8 cellular contexts compared by ENCODE assay signal in the genomic region with DNA sequence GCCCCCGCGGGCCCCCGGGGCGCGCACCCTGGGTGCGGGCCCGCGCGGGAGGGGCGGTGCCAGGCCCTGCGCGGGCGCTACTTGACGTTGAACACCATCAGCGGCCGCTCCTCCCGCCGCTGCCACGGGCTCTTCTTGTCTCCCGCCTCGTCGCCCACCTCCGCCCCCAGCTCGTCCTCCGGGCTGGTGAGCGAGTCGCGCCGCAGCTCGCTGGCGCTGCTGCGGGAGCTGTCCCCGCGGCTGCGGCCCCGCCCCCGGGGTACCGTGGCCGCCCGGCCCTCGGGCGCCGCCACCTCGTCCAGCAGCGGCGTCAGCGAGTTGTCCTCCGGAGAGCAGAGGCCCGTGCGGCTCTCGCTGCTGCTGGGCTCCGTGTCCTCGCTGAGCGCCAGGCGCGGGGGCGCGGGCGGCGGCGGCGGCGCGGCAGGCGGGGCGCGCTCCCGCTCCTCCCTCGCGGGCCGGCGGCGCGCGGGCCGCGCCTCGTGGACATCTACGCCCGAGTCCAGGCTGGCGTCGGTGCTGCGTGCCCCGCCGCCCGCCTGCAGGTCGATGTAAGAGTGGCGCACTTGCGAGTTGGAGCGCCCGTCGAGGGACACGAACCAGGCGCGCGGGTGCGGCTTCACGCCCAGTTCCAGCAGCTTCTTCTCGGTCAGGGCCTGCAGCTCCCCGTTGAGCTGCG. TPM values are rescaled to one million over a fixed set of nuclear protein-coding genes. Genes with fewer than 3 reads are reported as not detected.
DNase-seq lines count a peak whose midpoint lies in the region; ATAC-seq, FAIRE-seq and TF ChIP-seq lines count a peak whose summit lies in the region.

No MANE protein-coding gene starts in this region.

- CTCF ChIA-PET in A549 (lab: Yijun Ruan, JAX) = interaction anchor here (0.5 to 17.9 kb wide), 17 partner anchors 9 to 864 kb away, joined by 3 to 327 read pairs (median 3); a partner anchor contains a TSS

- no peak for TF ChIP-seq RAD21 in A549 (conservative IDR thresholded peaks at IDR 0.05 in 1 of 2, IDR thresholded peaks at IDR 0.05 in 1 of 2)

- H3K4me1 ChIP-seq in A549 (no peaks in the 10 kb centered on the region), GM23248 (ENCODE audit: insufficient read depth) (no peaks in the 10 kb centered on the region)

- no peak for TF ChIP-seq POLR2A in A549 (IDR thresholded peaks at IDR 0.05; ENCODE audit: low read length)

- H4K20me1 ChIP-seq in GM23248 (ENCODE audit: insufficient read depth) = no peaks in the 10 kb centered on the region

- no peaks in the 10 kb centered on the region for H3K9me2 ChIP-seq in GM23248 (ENCODE audit: insufficient read depth)

- peak overlapping the region; percentile 90 for H3K4me2 ChIP-seq in A549
- H3K4me2 ChIP-seq in GM23248 (ENCODE audit: unreplicated experiment) = peak overlapping the region; percentile 69

- H3F3A ChIP-seq in GM23248 (ENCODE audit: insufficient read depth) = no peaks in the 10 kb centered on the region

- H3K27me3 ChIP-seq in GM23248 (replicated peaks; ENCODE audit: insufficient read depth) = no peaks in the 10 kb centered on the region

- H3K36me3 ChIP-seq in GM23248 (ENCODE audit: low read depth) = no peaks in the 10 kb centered on the region

- no peak for FAIRE-seq in A549 (lab: Jason Lieb, UNC)

- 19% methylated on average over 46 of the region's 101 CpGs for WGBS in A549 (ENCODE audit: missing lambda C conversion rate)
- WGBS in GM23248 (ENCODE audit: low coverage in 1 of 2, low lambda C conversion rate in 2 of 2, missing lambda C conversion rate in 2 of 2), 2 experiments = 2 to 3% methylated on average over 58 to 60 of the region's 101 CpGs

- no peak for TF ChIP-seq CTCF in A549 (IDR thresholded peaks at IDR 0.05)

- H3K9ac ChIP-seq in GM23248 = peak overlapping the region; percentile 41; the same call in 1 of the 2 replicates

- in situ Hi-C loops in GM23248 (cut with MboI) = no loop called here

- no peak for TF ChIP-seq EP300 in A549 (IDR thresholded peaks at IDR 0.05)

- peak overlapping the region; percentile 34 to 75; a peak in 4 of 6 replicates for H3K27ac ChIP-seq in A549
- H3K27ac ChIP-seq in GM23248 = no peak overlapping the region
- H3K27ac ChIP-seq in angular gyrus (ENCODE audit: low read depth, low read length) = peak overlapping the region; percentile 10

- H2AFZ ChIP-seq in GM23248 = peak overlapping the region; percentile 54; the same call in 1 of the 2 replicates

- no peaks in the 10 kb centered on the region for H3K79me2 ChIP-seq in GM23248 (ENCODE audit: insufficient read depth)

- peak overlapping the region; percentile 42 for H3K4me3 ChIP-seq in A549
- peak overlapping the region; percentile 66 for H3K4me3 ChIP-seq in GM23248

- ATAC-seq in A549 = no peak
- ATAC-seq in left lobe of liver = peak; percentile 58
- no peak for ATAC-seq in GM21619 (IDR thresholded peaks at IDR 0.05; ENCODE audit: unreplicated experiment)
- ATAC-seq in HG02798 (IDR thresholded peaks at IDR 0.05; ENCODE audit: poor library complexity, unreplicated experiment) = no peak
- no peak for ATAC-seq in GM18909 (IDR thresholded peaks at IDR 0.05; ENCODE audit: poor library complexity, unreplicated experiment)

- no peaks in the 10 kb centered on the region for H3K9me3 ChIP-seq in A549
- H3K9me3 ChIP-seq in GM23248 (ENCODE audit: low read depth) = no peaks in the 10 kb centered on the region

- POLR2A ChIA-PET in A549 (lab: Yijun Ruan, JAX) = interaction anchor here (2.3 kb wide), 1 partner anchor 8 kb away, joined by 7 read pairs; a partner anchor contains a TSS

- DNase-seq in A549 (ENCODE audit: low read depth in 1 of 2, low spot score in 1 of 2) = no peak
- peak; percentile 75 for DNase-seq in GM23248
- DNase-seq in left lobe of liver (ENCODE audit: low spot score) = no peak
- DNase-seq in activated gamma-delta T cell (lab: John Stamatoyannopoulos, UW) = no peak

TF ChIP-seq in A549, 52 proteins besides CTCF, POLR2A, EP300 and RAD21:
- TF ChIP-seq, protein P1, sequence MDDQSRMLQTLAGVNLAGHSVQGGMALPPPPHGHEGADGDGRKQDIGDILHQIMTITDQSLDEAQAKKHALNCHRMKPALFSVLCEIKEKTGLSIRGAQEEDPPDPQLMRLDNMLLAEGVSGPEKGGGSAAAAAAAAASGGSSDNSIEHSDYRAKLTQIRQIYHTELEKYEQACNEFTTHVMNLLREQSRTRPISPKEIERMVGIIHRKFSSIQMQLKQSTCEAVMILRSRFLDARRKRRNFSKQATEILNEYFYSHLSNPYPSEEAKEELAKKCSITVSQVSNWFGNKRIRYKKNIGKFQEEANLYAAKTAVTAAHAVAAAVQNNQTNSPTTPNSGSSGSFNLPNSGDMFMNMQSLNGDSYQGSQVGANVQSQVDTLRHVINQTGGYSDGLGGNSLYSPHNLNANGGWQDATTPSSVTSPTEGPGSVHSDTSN (IDR thresholded peaks at IDR 0.05) = no peak
- TF ChIP-seq, protein P2, sequence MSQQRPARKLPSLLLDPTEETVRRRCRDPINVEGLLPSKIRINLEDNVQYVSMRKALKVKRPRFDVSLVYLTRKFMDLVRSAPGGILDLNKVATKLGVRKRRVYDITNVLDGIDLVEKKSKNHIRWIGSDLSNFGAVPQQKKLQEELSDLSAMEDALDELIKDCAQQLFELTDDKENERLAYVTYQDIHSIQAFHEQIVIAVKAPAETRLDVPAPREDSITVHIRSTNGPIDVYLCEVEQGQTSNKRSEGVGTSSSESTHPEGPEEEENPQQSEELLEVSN (IDR thresholded peaks at IDR 0.05; ENCODE audit: borderline replicate concordance, low read depth) = peak; percentile 27; the same call in 1 of the 2 replicates
- TF ChIP-seq, protein P3, sequence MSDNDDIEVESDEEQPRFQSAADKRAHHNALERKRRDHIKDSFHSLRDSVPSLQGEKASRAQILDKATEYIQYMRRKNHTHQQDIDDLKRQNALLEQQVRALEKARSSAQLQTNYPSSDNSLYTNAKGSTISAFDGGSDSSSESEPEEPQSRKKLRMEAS (IDR thresholded peaks at IDR 0.05) = peak; percentile 53; the same call in 1 of the 2 replicates

RNA-seq across cellular contexts. Expression of a gene that starts 8.7 kb away (rescaled TPM):
- polyA plus RNA-seq in A549 (2011; rRNA removed) = 111 and 147 TPM in 2 replicates
- 216 and 242 TPM in 2 replicates for polyA plus RNA-seq in A549 (2012; cell fraction: cytosol; rRNA removed)
- polyA plus RNA-seq in A549 (2012; cell fraction: nucleus; rRNA removed) = 645 and 899 TPM in 2 replicates
- polyA plus RNA-seq in A549 (2017; fragmentation: RNase III; extraction: RNeasy Plus Mini Kit Qiagen cat#74134 plus additional on column Dnase treatment) = 146 to 198 TPM (median 197 TPM) in 3 replicates
- polyA minus RNA-seq in A549 (2011; rRNA and poly(A)+ RNA removed) = 81.3 and 100 TPM in 2 replicates
- 326 and 410 TPM in 2 replicates for total RNA-seq in GM23248 (2014; rRNA removed; shearing (Covaris generic))
- polyA plus RNA-seq in GM23248 (2016; fragmentation: Nextera tagmentation; extraction: Ambion mirVana) = 440 and 446 TPM in 2 replicates
- 111 TPM for total RNA-seq in left lobe of liver

RNA-seq across cellular contexts. Expression of a gene that starts 9.9 kb away (rescaled TPM):
- polyA plus RNA-seq in A549 (2011; rRNA removed) (1.8 and 2.7 TPM in 2 replicates), A549 (2017; fragmentation: RNase III; extraction: RNeasy Plus Mini Kit Qiagen cat#74134 plus additional on column Dnase treatment) (3.0 to 4.2 TPM (median 3.9 TPM) in 3 replicates), GM23248 (2016; fragmentation: Nextera tagmentation; extraction: Ambion mirVana) (0.25 and 0.46 TPM in 2 replicates)
- polyA plus RNA-seq in A549 (2012; cell fraction: cytosol; rRNA removed) = 3.2 and 6.0 TPM in 2 replicates
- 7.2 and 9.5 TPM in 2 replicates for polyA plus RNA-seq in A549 (2012; cell fraction: nucleus; rRNA removed)
- polyA minus RNA-seq in A549 (2011; rRNA and poly(A)+ RNA removed) = 1.6 and 3.5 TPM in 2 replicates
- total RNA-seq in GM23248 (2014; rRNA removed; shearing (Covaris generic)) = 4.6 and 4.8 TPM in 2 replicates
- total RNA-seq in left lobe of liver = 0.20 TPM

RNA-seq across cellular contexts. Expression of a gene that starts 29.2 kb away (rescaled TPM):
- polyA plus RNA-seq in A549 (2011; rRNA removed) (80.9 and 90.1 TPM in 2 replicates), A549 (2017; fragmentation: RNase III; extraction: RNeasy Plus Mini Kit Qiagen cat#74134 plus additional on column Dnase treatment) (147 to 154 TPM (median 150 TPM) in 3 replicates), GM23248 (2016; fragmentation: Nextera tagmentation; extraction: Ambion mirVana) (117 TPM in 2 replicates)
- polyA plus RNA-seq in A549 (2012; cell fraction: cytosol; rRNA removed) = 288 and 335 TPM in 2 replicates
- 507 and 616 TPM in 2 replicates for polyA plus RNA-seq in A549 (2012; cell fraction: nucleus; rRNA removed)
- polyA minus RNA-seq in A549 (2011; rRNA and poly(A)+ RNA removed) = 62.5 and 70.8 TPM in 2 replicates
- total RNA-seq in GM23248 (2014; rRNA removed; shearing (Covaris generic)) = 96.1 and 118 TPM in 2 replicates
- total RNA-seq in left lobe of liver = 78.6 TPM

RNA-seq across cellular contexts. Expression of a gene that starts 35.7 kb away (rescaled TPM):
- polyA plus RNA-seq in A549 (2011; rRNA removed) (1.3 TPM in 2 replicates), A549 (2017; fragmentation: RNase III; extraction: RNeasy Plus Mini Kit Qiagen cat#74134 plus additional on column Dnase treatment) (2.2 to 4.4 TPM (median 4.1 TPM) in 3 replicates), GM23248 (2016; fragmentation: Nextera tagmentation; extraction: Ambion mirVana) (not detected in 2 replicates)
- polyA plus RNA-seq in A549 (2012; cell fraction: cytosol; rRNA removed) = 2.0 and 2.9 TPM in 2 replicates
- 15.6 and 18.3 TPM in 2 replicates for polyA plus RNA-seq in A549 (2012; cell fraction: nucleus; rRNA removed)
- 1.7 and 2.2 TPM in 2 replicates for polyA minus RNA-seq in A549 (2011; rRNA and poly(A)+ RNA removed)
- total RNA-seq in GM23248 (2014; rRNA removed; shearing (Covaris generic)) = not detected in 2 replicates
- 1.1 TPM for total RNA-seq in left lobe of liver

RNA-seq across cellular contexts. Expression of a gene that starts 45.4 kb away (rescaled TPM):
- polyA plus RNA-seq in A549 (2011; rRNA removed) = 0.45 and 0.57 TPM in 2 replicates
- polyA plus RNA-seq in A549 (2012; cell fraction: cytosol; rRNA removed) = 0.52 and 0.62 TPM in 2 replicates
- 1.4 and 1.8 TPM in 2 replicates for polyA plus RNA-seq in A549 (2012; cell fraction: nucleus; rRNA removed)
- 0.21 to 0.48 TPM (median 0.22 TPM) in 3 replicates for polyA plus RNA-seq in A549 (2017; fragmentation: RNase III; extraction: RNeasy Plus Mini Kit Qiagen cat#74134 plus additional on column Dnase treatment)
- polyA minus RNA-seq in A549 (2011; rRNA and poly(A)+ RNA removed) = 0.33 and 0.54 TPM in 2 replicates
- total RNA-seq in GM23248 (2014; rRNA removed; shearing (Covaris generic)) = 0.11 TPM in 1 of 2 replicates, not detected in the other
- polyA plus RNA-seq in GM23248 (2016; fragmentation: Nextera tagmentation; extraction: Ambion mirVana) = 0.24 TPM in 1 of 2 replicates, not detected in the other
- not detected for total RNA-seq in left lobe of liver
